In the genomic region with DNA sequence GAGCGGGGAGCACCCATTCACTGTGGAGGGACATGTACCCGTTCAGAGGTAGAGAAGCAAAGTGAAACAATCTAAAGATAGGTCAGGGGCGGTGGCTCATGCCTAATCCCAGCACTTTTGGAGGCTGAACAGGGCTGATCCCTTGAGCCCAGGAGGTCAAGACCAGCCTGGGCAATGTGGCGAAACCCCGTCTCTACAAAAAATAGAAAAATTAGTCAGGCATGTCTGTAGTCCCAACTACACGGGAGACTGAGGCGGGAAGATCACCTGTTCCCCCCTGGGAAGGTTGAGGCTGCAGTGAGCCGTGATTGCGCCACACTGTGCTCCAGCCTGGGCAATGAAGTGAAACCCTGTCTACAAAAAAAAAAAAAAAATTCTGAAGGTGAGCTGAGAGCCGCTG, we compare ENCODE assay signal across 1 cellular context.
TF ChIP-seq lines count a peak whose summit lies in the region.

No MANE protein-coding gene starts in this region.

TF ChIP-seq in SK-N-SH, 30 proteins besides CTCF, POLR2A, EP300 and RAD21 (continued from another document):
- TF ChIP-seq TCF12 (IDR thresholded peaks at IDR 0.05) (no peak), RCOR1 (IDR thresholded peaks at IDR 0.05; ENCODE audit: low read length) (no peak), POLR2AphosphoS5 (IDR thresholded peaks at IDR 0.05; ENCODE audit: low read depth, low read length) (no peak)
